ENCODE assay signal across 11 cellular contexts in the genomic region with DNA sequence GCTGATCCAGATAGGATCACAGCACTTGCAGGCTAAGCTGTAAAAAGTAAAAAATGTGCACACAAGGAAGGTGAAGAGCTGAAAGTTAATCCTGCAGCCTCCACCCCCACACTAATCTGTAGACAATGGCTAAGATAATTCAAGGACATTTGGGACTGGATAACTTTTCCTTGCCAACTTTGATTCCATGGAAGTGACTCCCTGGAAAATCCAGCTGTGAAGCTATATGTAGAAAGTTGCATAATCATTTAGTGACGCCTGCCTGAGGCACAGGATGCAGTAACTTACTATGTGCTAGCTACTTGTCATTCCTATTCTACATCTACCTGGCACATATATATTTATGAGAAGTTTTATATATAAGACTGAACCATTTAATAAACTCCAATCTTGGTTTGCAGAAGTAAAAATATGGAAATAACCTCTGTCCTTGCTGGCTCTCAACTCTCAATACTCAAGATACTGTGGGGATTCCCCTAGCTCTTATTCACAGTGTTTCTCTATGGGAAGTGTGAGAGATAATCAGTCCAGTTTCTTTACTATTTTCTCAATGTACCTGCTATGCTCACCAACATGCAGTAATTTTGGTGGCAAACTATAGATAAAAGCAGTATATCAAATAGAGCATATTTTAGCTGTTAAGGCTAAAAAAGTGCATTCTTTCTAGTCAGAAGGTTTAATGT. TPM values are rescaled to one million over a fixed set of nuclear protein-coding genes. Genes with fewer than 3 reads are reported as not detected.
DNase-seq lines count a peak whose midpoint lies in the region; ATAC-seq and TF ChIP-seq lines count a peak whose summit lies in the region.
"Had no signal": no experiment of that assay in that cellular context is flagged by ENCODE, and none has a peak within 500 bp of the region (broad histone marks: within the 10 kb centered on the region; RNA-seq: fewer than 3 reads in every experiment).

No MANE protein-coding gene starts in this region.

- no peak for TF ChIP-seq POLR2A in GM18505 (IDR thresholded peaks at IDR 0.05; ENCODE audit: borderline replicate concordance, extremely low read depth, insufficient read depth, insufficient read length)
- TF ChIP-seq POLR2A in heart left ventricle (IDR thresholded peaks at IDR 0.05): no peak

- H3K36me3 ChIP-seq in OCI-LY3 (replicated peaks; ENCODE audit: low read depth, low read length) (peaks cover 77% of the 10 kb centered on the region), heart left ventricle (peaks cover 0 to 98% (median 77%) of the 10 kb centered on the region in 9 donors)

- no peak overlapping the region for H3K4me3 Mint-ChIP-seq in stimulated activated memory B cell treated with anti-CD40 and anti-IgM and Interleukin-4, amounts not matched to agents 10 μg/mL and 1 μg/mL and 100 μg/mL, for 72 hours

- no peak for TF ChIP-seq CTCF in OCI-LY3 (IDR thresholded peaks at IDR 0.05; ENCODE audit: low read depth, low read length)
- TF ChIP-seq CTCF in heart left ventricle (IDR thresholded peaks at IDR 0.05): no peak

- peaks cover 11% of the 10 kb centered on the region for H3K4me1 Mint-ChIP-seq in stimulated activated memory B cell treated with anti-CD40 and anti-IgM and Interleukin-4, amounts not matched to agents 10 μg/mL and 1 μg/mL and 100 μg/mL, for 72 hours

- H3K36me3 Mint-ChIP-seq in stimulated activated memory B cell treated with anti-CD40 and anti-IgM and Interleukin-4, amounts not matched to agents 10 μg/mL and 1 μg/mL and 100 μg/mL, for 72 hours: peaks cover 75% of the 10 kb centered on the region

- intact Hi-C loops in heart left ventricle (cut with DNase I): no loop called here
- intact Hi-C loops in head of caudate nucleus (cut with DNase I): no loop called here

- H3K27me3 ChIP-seq in OCI-LY3 (ENCODE audit: low read depth, low read length) (no peaks in the 10 kb centered on the region), heart left ventricle (no peaks in the 10 kb centered on the region)
- H3K27me3 ChIP-seq: gastrocnemius medialis had no signal

- ATAC-seq in GM18505 (IDR thresholded peaks at IDR 0.05; ENCODE audit: unreplicated experiment) (peak; percentile 56), GM21619 (IDR thresholded peaks at IDR 0.05; ENCODE audit: unreplicated experiment) (peak; percentile 61), heart left ventricle (peak; percentile 49 to 88 (median 83)), HG03280 (IDR thresholded peaks at IDR 0.05; ENCODE audit: unreplicated experiment) (no peak)
- ATAC-seq in stimulated activated memory B cell treated with anti-CD40 and anti-IgM and Interleukin-4, amounts not matched to agents 10 μg/mL and 1 μg/mL and 100 μg/mL, for 72 hours: no peak
- ATAC-seq: gastrocnemius medialis had no signal

- H3K27me3 Mint-ChIP-seq in stimulated activated memory B cell treated with anti-CD40 and anti-IgM and Interleukin-4, amounts not matched to agents 10 μg/mL and 1 μg/mL and 100 μg/mL, for 72 hours: no peaks in the 10 kb centered on the region

- peak overlapping the region; percentile 58 for H3K27ac ChIP-seq in OCI-LY3 (ENCODE audit: low read length)
- peak overlapping the region; percentile 11 to 79 (median 57) for H3K27ac ChIP-seq in heart left ventricle
- H3K27ac ChIP-seq: gastrocnemius medialis had no signal

- H3K4me3 ChIP-seq in OCI-LY3 (ENCODE audit: low read length) (no peak overlapping the region), heart left ventricle (no peak overlapping the region)
- H3K4me3 ChIP-seq: gastrocnemius medialis had no signal

- WGBS in heart left ventricle, 4 donors: 12 to 20% (median 16%) methylated on average over 1 of the region's 1 CpG

- no peak overlapping the region for H3K27ac Mint-ChIP-seq in stimulated activated memory B cell treated with anti-CD40 and anti-IgM and Interleukin-4, amounts not matched to agents 10 μg/mL and 1 μg/mL and 100 μg/mL, for 72 hours

- no peaks in the 10 kb centered on the region for H3K9me3 ChIP-seq in OCI-LY3 (ENCODE audit: insufficient read depth, low read length)
- no peaks in the 10 kb centered on the region for H3K9me3 ChIP-seq in heart left ventricle
- H3K9me3 ChIP-seq: gastrocnemius medialis had no signal

- peaks cover 49% of the 10 kb centered on the region for H3K4me1 ChIP-seq in OCI-LY3 (ENCODE audit: low read length)
- peaks cover 0 to 86% (median 29%) of the 10 kb centered on the region in 12 donors for H3K4me1 ChIP-seq in heart left ventricle
- H3K4me1 ChIP-seq: gastrocnemius medialis had no signal

- DNase-seq in heart left ventricle: no peak
- DNase-seq in NCI-H1930 (lab: John Stamatoyannopoulos, UW): no peak
- no peak for DNase-seq in head of caudate nucleus
- DNase-seq: gastrocnemius medialis, NCI-H1105 treated with DMSO at 0.1 percent for 48 hours, small intestine had no signal

- peaks cover 85% of the 10 kb centered on the region for H3K79me2 ChIP-seq in OCI-LY3 (ENCODE audit: low read length)

- no peak overlapping the region for H2AFZ ChIP-seq in OCI-LY3 (ENCODE audit: low read depth, low read length)

- H4K20me1 ChIP-seq in OCI-LY3 (ENCODE audit: insufficient read depth, low read length): peaks cover 51% of the 10 kb centered on the region

- H3K4me2 ChIP-seq in OCI-LY3 (ENCODE audit: low read length): peak overlapping the region; percentile 11; the same call in 1 of the 2 replicates

- no peaks in the 10 kb centered on the region for H3K9me3 Mint-ChIP-seq in stimulated activated memory B cell treated with anti-CD40 and anti-IgM and Interleukin-4, amounts not matched to agents 10 μg/mL and 1 μg/mL and 100 μg/mL, for 72 hours

- H3K9ac ChIP-seq in OCI-LY3 (ENCODE audit: low read length): no peak overlapping the region

RNA-seq across cellular contexts. Expression of a gene that starts 14.8 kb away (rescaled TPM):
- total RNA-seq in heart left ventricle: 1,000 to 10,000 TPM; 1,099 to 3,071 (median 2,267) TPM
- polyA plus RNA-seq in heart left ventricle: 1,000 to 10,000 TPM; 1,100 to 2,070 TPM

RNA-seq across cellular contexts. Expression of a gene that starts 38.2 kb away (rescaled TPM):
- under 1 TPM in 1 of 9 donors, not detected in 8; 0.35 TPM for total RNA-seq in heart left ventricle
- polyA plus RNA-seq in heart left ventricle: under 1 TPM in 1 of 2 donors, not detected in 1; 0.04 TPM

Comparison
In these comparisons a context has a peak if more than half of its experiments do, and no peak if none do; other contexts are left out.
1. ATAC-seq: peak in GM18505 (single experiment), GM21619 (single experiment) and heart left ventricle (4 of 4); none in HG03280 (single experiment) and stimulated activated memory B cell treated with anti-CD40 and anti-IgM and Interleukin-4, amounts not matched to agents 10 μg/mL and 1 μg/mL and 100 μg/mL, for 72 hours (single experiment).